ENCODE assay signal across 19 cellular contexts in genomic region chr3:190401943-190402342, GRCh38. TPM values are rescaled to one million over a fixed set of nuclear protein-coding genes. Genes with fewer than 3 reads are reported as not detected.
"Had no signal": no experiment of that assay in that cellular context is flagged by ENCODE, and none has a peak within 500 bp of the region (broad histone marks: within the 10 kb centered on the region; RNA-seq: fewer than 3 reads in every experiment).

No MANE protein-coding gene starts in this region.

- H3K4me3 Mint-ChIP-seq: activated naive CD4-positive, alpha-beta T cell treated with anti-CD3 and anti-CD28 coated beads, Interleukin-2, amount 50 U/mL, for 24 hours; activated T-cell treated with anti-CD3 and anti-CD28 coated beads, Interleukin-2, amount 50 U/mL, for 24 hours; stimulated activated naive CD8-positive, alpha-beta T cell treated with anti-CD3 and anti-CD28 coated beads, Interleukin-15, amount 100 ng/mL, for 72 hours had no signal

- H3K9me3 Mint-ChIP-seq: activated naive CD4-positive, alpha-beta T cell treated with anti-CD3 and anti-CD28 coated beads, Interleukin-2, amount 50 U/mL, for 24 hours; activated T-cell treated with anti-CD3 and anti-CD28 coated beads, Interleukin-2, amount 50 U/mL, for 24 hours; stimulated activated naive CD8-positive, alpha-beta T cell treated with anti-CD3 and anti-CD28 coated beads, Interleukin-15, amount 100 ng/mL, for 72 hours had no signal

- H3K9me3 ChIP-seq: body of pancreas, thoracic aorta had no signal

- H3K27ac Mint-ChIP-seq: activated naive CD4-positive, alpha-beta T cell treated with anti-CD3 and anti-CD28 coated beads, Interleukin-2, amount 50 U/mL, for 24 hours; activated T-cell treated with anti-CD3 and anti-CD28 coated beads, Interleukin-2, amount 50 U/mL, for 24 hours; stimulated activated naive CD8-positive, alpha-beta T cell treated with anti-CD3 and anti-CD28 coated beads, Interleukin-15, amount 100 ng/mL, for 72 hours had no signal

- DNase-seq: activated CD4-positive, alpha-beta T cell treated with anti-CD3 and anti-CD28 coated beads, Interleukin-2, amount 50 U/mL, for 4 hours; activated effector memory CD4-positive, alpha-beta T cell treated with Interleukin-2 at 50 U/mL for 16 hours; activated T-cell treated with anti-CD3 and anti-CD28 coated beads, Interleukin-2, amount 50 U/mL, for 24 hours; body of pancreas; foreskin fibroblast; head of caudate nucleus; left ventricle myocardium superior; stimulated activated CD4-positive, alpha-beta T cell treated with anti-CD3 and anti-CD28 coated beads, Interleukin-4, amount 100 ng/mL, for 24 hours; stimulated activated naive CD8-positive, alpha-beta T cell treated with anti-CD3 and anti-CD28 coated beads, Interleukin-15, amount 100 ng/mL, for 72 hours; T-helper 1 cell had no signal

- H3K27me3 ChIP-seq: body of pancreas had no signal

- ATAC-seq: body of pancreas; esophagus mucosa; left ventricle myocardium superior; stimulated activated naive CD8-positive, alpha-beta T cell treated with anti-CD3 and anti-CD28 coated beads, Interleukin-15, amount 100 ng/mL, for 72 hours had no signal

- H3K4me3 ChIP-seq: body of pancreas, thoracic aorta had no signal

- H3K36me3 Mint-ChIP-seq: activated naive CD4-positive, alpha-beta T cell treated with anti-CD3 and anti-CD28 coated beads, Interleukin-2, amount 50 U/mL, for 24 hours had no signal

- H3K4me1 Mint-ChIP-seq: activated naive CD4-positive, alpha-beta T cell treated with anti-CD3 and anti-CD28 coated beads, Interleukin-2, amount 50 U/mL, for 24 hours; stimulated activated naive CD8-positive, alpha-beta T cell treated with anti-CD3 and anti-CD28 coated beads, Interleukin-15, amount 100 ng/mL, for 72 hours had no signal

- H3K4me1 ChIP-seq: body of pancreas had no signal

- H3K27ac ChIP-seq: body of pancreas, thoracic aorta had no signal

- H3K36me3 ChIP-seq: thoracic aorta had no signal

- FAIRE-seq: islet of Langerhans had no signal

RNA-seq across cellular contexts. Expression of gene CLDN16, which starts 14.0 kb away (rescaled TPM):
- total RNA-seq: left ventricle myocardium superior, mesenteric fat pad, osteocyte, thoracic aorta had no signal
- polyA plus RNA-seq: neural cell had no signal

RNA-seq across cellular contexts. Expression of gene TMEM207, which starts 47.8 kb away (rescaled TPM):
- total RNA-seq: body of pancreas, esophagus mucosa, left ventricle myocardium superior, mesenteric fat pad, osteocyte, renal cortical epithelial cell, thoracic aorta, ureter had no signal
